Comparison of ENCODE assay signal across 1 cellular context in the genomic region with DNA sequence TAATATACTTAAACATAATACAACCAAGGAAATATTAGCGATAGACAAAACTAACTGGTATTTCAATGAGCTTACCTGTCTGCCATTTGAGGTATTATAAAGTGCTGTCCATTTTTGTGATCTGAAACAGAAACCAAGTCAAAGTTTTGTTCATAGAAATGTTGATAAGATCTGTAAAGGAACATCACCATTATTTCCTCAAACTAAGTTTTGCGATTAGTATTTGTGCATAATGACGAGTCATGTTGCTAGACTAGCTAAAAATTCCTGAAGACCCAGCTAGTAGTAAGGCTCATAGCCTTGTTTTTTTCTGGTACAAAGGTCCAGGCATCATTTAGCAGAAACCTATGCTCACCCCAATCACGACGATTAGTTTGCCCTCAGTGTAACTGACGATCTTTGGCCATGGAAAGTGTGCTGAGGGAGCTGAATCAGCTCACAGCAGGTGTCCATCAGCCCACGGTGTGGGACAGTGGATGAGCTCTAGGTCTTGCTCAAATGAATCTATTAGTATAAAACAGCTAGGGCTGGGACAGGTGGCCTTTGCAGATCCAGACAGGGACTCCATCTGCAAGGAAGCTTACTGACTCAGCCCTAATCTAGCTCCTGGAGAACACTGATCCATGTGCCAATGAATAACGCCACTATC.
TF ChIP-seq lines count a peak whose summit lies in the region.

No MANE protein-coding gene starts in this region.

TF ChIP-seq in HCT116, 20 proteins besides CTCF, POLR2A, EP300 and RAD21:
- TF ChIP-seq EZH2phosphoT487 (IDR thresholded peaks at IDR 0.05; ENCODE audit: borderline replicate concordance) (no peak), POLR2AphosphoS5 (IDR thresholded peaks at IDR 0.05; ENCODE audit: low read depth, low read length) (no peak), CEBPB (IDR thresholded peaks at IDR 0.05; ENCODE audit: low read depth) (no peak), EZH2 (IDR thresholded peaks at IDR 0.05) (no peak), SP1 (IDR thresholded peaks at IDR 0.05; ENCODE audit: low read depth) (no peak)
TF ChIP-seq in HCT116: peak in this region for 0.
